ENCODE assay signal across 17 cellular contexts in the genomic region with DNA sequence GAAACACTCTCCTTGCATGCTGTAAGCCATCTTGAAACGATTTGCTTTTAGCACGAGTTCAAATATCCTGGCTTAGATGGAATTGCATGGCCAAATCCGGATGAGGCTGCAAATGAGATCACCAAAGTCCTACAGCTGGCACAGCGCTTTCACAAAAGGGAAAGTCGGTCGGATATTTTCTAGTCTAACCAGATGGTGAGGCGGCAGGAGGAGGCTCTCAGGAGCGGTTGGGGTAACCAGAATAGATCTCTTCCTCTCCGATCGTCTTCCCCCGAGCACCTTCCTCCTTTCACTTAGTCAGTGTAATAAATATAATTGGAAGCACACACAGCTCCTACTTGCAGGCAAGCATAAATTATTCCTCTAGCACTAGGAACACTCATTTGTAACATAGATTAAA.
DNase-seq lines count a peak whose midpoint lies in the region; ATAC-seq, FAIRE-seq and TF ChIP-seq lines count a peak whose summit lies in the region.
"Had no signal": no experiment of that assay in that cellular context is flagged by ENCODE, and none has a peak within 500 bp of the region (broad histone marks: within the 10 kb centered on the region; RNA-seq: fewer than 3 reads in every experiment).

No MANE protein-coding gene starts in this region.

- no peak overlapping the region for H4K91ac ChIP-seq in H1 (replicated peaks; ENCODE audit: insufficient read length, low read length)

- H2BK20ac ChIP-seq in H1 (ENCODE audit: low read length): no peak overlapping the region

- no peak overlapping the region for H4K8ac ChIP-seq in H1 (ENCODE audit: extremely low read depth, insufficient read depth, low read length)

- no peak overlapping the region for H3K14ac ChIP-seq in H1 (ENCODE audit: insufficient read length)

- H2BK120ac ChIP-seq in H1 (replicated peaks; ENCODE audit: low read depth, low read length): no peak overlapping the region

- no peak overlapping the region for H3K27ac ChIP-seq in H1 (ENCODE audit: low read depth, low read length)
- no peak overlapping the region for H3K27ac ChIP-seq in psoas muscle
- H3K27ac ChIP-seq: BLaER1, pancreas, thyroid gland had no signal

- H3K4me2 ChIP-seq in H1 (ENCODE audit: insufficient read depth in 1 of 2, low read depth in 2 of 2, low read length in 2 of 2): no peak overlapping the region
- H3K4me2 ChIP-seq: BLaER1 had no signal

- TF ChIP-seq POLR2A in H1 (IDR thresholded peaks at IDR 0.05; ENCODE audit: control extremely low read depth in 1 of 2, low read depth in 2 of 2, low read length in 2 of 2): no peak

- H3K23me2 ChIP-seq in H1 (ENCODE audit: low read depth, low read length): no peaks in the 10 kb centered on the region

- H3K27me3 ChIP-seq in H1 (replicated peaks in 1 of 4; ENCODE audit: control insufficient read depth in 3 of 4, extremely low read depth in 1 of 4, insufficient read depth in 3 of 4, low read length in 3 of 4) (no peaks in the 10 kb centered on the region), psoas muscle (ENCODE audit: insufficient read depth in 3 of 3, low read length in 2 of 3) (peaks cover 0 to 8% (median 2%) of the 10 kb centered on the region in 3 donors)
- H3K27me3 ChIP-seq: BLaER1, pancreas, thyroid gland had no signal

- H2BK12ac ChIP-seq in H1 (ENCODE audit: low read depth, low read length): no peak overlapping the region

- H2AFZ ChIP-seq in H1 (ENCODE audit: low read length): peak overlapping the region; percentile 78; the same call in 1 of the 2 replicates

- H3K79me2 ChIP-seq in H1 (ENCODE audit: control insufficient read depth in 1 of 2, insufficient read depth in 2 of 2, low read length in 2 of 2): no peaks in the 10 kb centered on the region

- no peak overlapping the region for H3K9ac ChIP-seq in H1 (replicated peaks in 1 of 4; ENCODE audit: extremely low read depth in 1 of 4, low read depth in 3 of 4, low read length in 3 of 4)
- H3K9ac ChIP-seq: BLaER1 had no signal

- H3K4me1 ChIP-seq in H1 (replicated peaks in 1 of 4; ENCODE audit: control insufficient read depth in 3 of 4, insufficient read depth in 4 of 4, low read length in 3 of 4): no peaks in the 10 kb centered on the region
- no peaks in the 10 kb centered on the region for H3K4me1 ChIP-seq in psoas muscle
- H3K4me1 ChIP-seq: BLaER1, pancreas, thyroid gland had no signal

- no peak overlapping the region for H2BK15ac ChIP-seq in H1 (ENCODE audit: low read length)

- no peak overlapping the region for H3K23ac ChIP-seq in H1 (ENCODE audit: insufficient read length)

- TF ChIP-seq EP300 in H1 (IDR thresholded peaks at IDR 0.05; ENCODE audit: borderline replicate concordance in 1 of 2, low read depth in 2 of 2, low read length in 2 of 2): no peak

- TF ChIP-seq RAD21 in H1 (IDR thresholded peaks at IDR 0.05 in 1 of 2, conservative IDR thresholded peaks at IDR 0.05 in 1 of 2; ENCODE audit: low read depth in 2 of 2, low read length in 2 of 2): no peak

- no peak overlapping the region for H2AK5ac ChIP-seq in H1 (ENCODE audit: low read depth, low read length)

- no peak for ATAC-seq in psoas muscle
- ATAC-seq: PC-3 had no signal

- POLR2A ChIA-PET in H1 (lab: Charles Lee; ENCODE audit: partially characterized antibody): no interaction called here

- WGBS in H1 (ENCODE audit: extremely low coverage in 1 of 2, insufficient coverage in 1 of 2, insufficient read length in 1 of 2, insufficient replicate concordance in 2 of 2, low coverage in 1 of 2, low lambda C conversion rate in 2 of 2, missing lambda C conversion rate in 1 of 2), 2 experiments: 83% methylated on average over 11 of the region's 11 CpGs; no CpG with 5 or more reads in 1 of the 2 experiments
- WGBS in psoas muscle, 3 donors: 17 to 21% (median 20%) methylated on average over 11 of the region's 11 CpGs

- no peak overlapping the region for H2BK5ac ChIP-seq in H1 (ENCODE audit: low read depth, low read length)

- H3K36me3 ChIP-seq in H1 (ENCODE audit: control insufficient read depth in 2 of 4, insufficient read depth in 4 of 4, low read length in 3 of 4) (no peaks in the 10 kb centered on the region), psoas muscle (ENCODE audit: insufficient read depth in 1 of 2, low read depth in 1 of 2) (no peaks in the 10 kb centered on the region)
- H3K36me3 ChIP-seq: BLaER1, pancreas, thyroid gland had no signal

- H3K56ac ChIP-seq in H1 (replicated peaks; ENCODE audit: insufficient read length, low read depth, low read length): no peak overlapping the region

- FAIRE-seq in H1 (lab: Jason Lieb, UNC): no peak
- FAIRE-seq: GM18507, pancreas had no signal

- TF ChIP-seq CTCF in H1 (IDR thresholded peaks at IDR 0.05; ENCODE audit: control extremely low read depth in 1 of 3, insufficient read depth in 1 of 3, low read depth in 1 of 3, low read length in 3 of 3): no peak
- no peak for TF ChIP-seq CTCF in psoas muscle (IDR thresholded peaks at IDR 0.05)

- DNase-seq in DMS 273 (lab: John Stamatoyannopoulos, UW; ENCODE audit: unreplicated experiment) (peak; percentile 74), NCI-H2171 treated with DMSO at 0.1 percent for 48 hours (lab: John Stamatoyannopoulos, UW) (peak; percentile 90), H1 (ENCODE audit: low read depth in 1 of 2, low spot score in 2 of 2) (no peak), putamen (ENCODE audit: low spot score) (peak; percentile 61), psoas muscle (no peak), OCI-M2 (lab: John Stamatoyannopoulos, UW; ENCODE audit: unreplicated experiment) (no peak)
- no peak for DNase-seq in stimulated activated CD4-positive, alpha-beta T cell treated with anti-CD3 and anti-CD28 coated beads, Interleukin-12 subunit alpha, Interleukin-12 subunit beta, amount 100 ng/mL, for 4 hours
- DNase-seq in activated CD8-positive, alpha-beta memory T cell treated with anti-CD3 and anti-CD28 coated beads, Interleukin-2, amount 50 U/mL, for 4 hours: no peak
- DNase-seq: activated effector memory CD4-positive, alpha-beta T cell treated with anti-CD3 and anti-CD28 coated beads, Interleukin-2, amount 50 U/mL, for 16 hours; HFFc6; NCI-H1436 treated with DMSO at 0.1 percent for 48 hours; pancreas; PC-3; T-helper 9 cell; thyroid gland had no signal

- no peaks in the 10 kb centered on the region for H3K79me1 ChIP-seq in H1 (ENCODE audit: low read depth, low read length)

- CTCF ChIA-PET in H1 (lab: Charles Lee; ENCODE audit: partially characterized antibody): no interaction called here

- H3K4ac ChIP-seq in H1 (replicated peaks; ENCODE audit: insufficient read length, low read depth, low read length): no peak overlapping the region

- H3K9me3 ChIP-seq in H1 (ENCODE audit: insufficient read depth in 2 of 2, low read depth in 1 of 2, low read length in 1 of 2): no peaks in the 10 kb centered on the region
- H3K9me3 ChIP-seq in psoas muscle: no peaks in the 10 kb centered on the region
- H3K9me3 ChIP-seq: BLaER1, pancreas, thyroid gland had no signal

- no peaks in the 10 kb centered on the region for H4K20me1 ChIP-seq in H1 (replicated peaks in 1 of 2; ENCODE audit: control insufficient read depth in 1 of 2, insufficient read depth in 2 of 2, low read length in 2 of 2)
- H4K20me1 ChIP-seq: BLaER1 had no signal

- H3K4me3 ChIP-seq in H1 (ENCODE audit: extremely low read depth in 1 of 4, insufficient read depth in 2 of 4, low read depth in 3 of 4, low read length in 4 of 4): no peak overlapping the region
- no peak overlapping the region for H3K4me3 ChIP-seq in psoas muscle
- H3K4me3 ChIP-seq: BLaER1, pancreas, thyroid gland had no signal

- no peak overlapping the region for H3K18ac ChIP-seq in H1 (ENCODE audit: extremely low read depth, low read length)

- H4K5ac ChIP-seq in H1 (ENCODE audit: insufficient read length, low read depth, low read length): no peak overlapping the region

- intact Hi-C loops in psoas muscle (cut with DNase I): no loop called here

TF ChIP-seq in H1, 55 proteins besides CTCF, POLR2A, EP300 and RAD21:
- TF ChIP-seq RXRA (IDR thresholded peaks at IDR 0.05; ENCODE audit: insufficient read depth, low read depth, low read length) (no peak), CBX5 (IDR thresholded peaks at IDR 0.05; ENCODE audit: low read depth, low read length) (no peak), ZNF274 (IDR thresholded peaks at IDR 0.05; ENCODE audit: borderline replicate concordance, extremely low read depth, low read length) (no peak), FOSL1 (IDR thresholded peaks at IDR 0.05; ENCODE audit: insufficient read depth, low read depth, low read length) (no peak), RFX5 (IDR thresholded peaks at IDR 0.05; ENCODE audit: borderline replicate concordance, low read depth, low read length) (no peak)

Comparison
In these comparisons a context has a peak if more than half of its experiments do, and no peak if none do; other contexts are left out.
1. DNase-seq: peak in DMS 273 (single experiment), NCI-H2171 treated with DMSO at 0.1 percent for 48 hours (single experiment) and putamen (single experiment); none in H1 (0 of 2), psoas muscle (0 of 2), stimulated activated CD4-positive, alpha-beta T cell treated with anti-CD3 and anti-CD28 coated beads, Interleukin-12 subunit alpha, Interleukin-12 subunit beta, amount 100 ng/mL, for 4 hours (single experiment), activated CD8-positive, alpha-beta memory T cell treated with anti-CD3 and anti-CD28 coated beads, Interleukin-2, amount 50 U/mL, for 4 hours (single experiment) and OCI-M2 (single experiment).